22 cellular contexts compared by ENCODE assay signal in the genomic region with DNA sequence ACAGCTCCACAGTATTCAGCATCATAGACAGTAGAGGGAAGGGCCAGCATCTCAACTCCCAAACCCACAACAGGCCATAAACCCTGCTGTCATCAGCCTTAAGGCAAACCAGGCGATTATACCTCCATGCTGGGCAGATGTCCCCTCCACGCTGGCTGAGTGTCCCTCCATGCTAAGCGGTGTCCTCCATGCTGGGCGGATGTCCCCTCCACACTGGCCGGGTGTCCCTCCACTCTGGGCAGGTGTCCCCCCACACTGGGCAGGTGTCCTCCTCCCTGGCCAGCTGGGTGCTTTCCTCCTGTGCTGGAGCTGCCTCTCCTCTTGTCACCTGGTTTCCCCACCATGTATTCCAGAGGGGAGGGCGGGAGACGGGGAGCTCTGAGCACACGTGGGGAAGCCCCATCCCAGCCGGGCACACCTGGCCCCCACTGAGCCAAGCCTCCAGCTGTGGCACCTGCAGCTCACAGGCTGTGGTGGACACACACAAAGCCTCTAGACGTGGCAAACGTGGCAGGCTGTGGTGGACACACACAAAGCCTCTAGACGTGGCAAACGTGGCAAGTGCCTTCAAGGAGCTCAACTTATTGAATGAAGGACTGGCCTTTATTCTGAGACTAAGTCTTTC.
"Had no signal": no experiment of that assay in that cellular context is flagged by ENCODE, and none has a peak within 500 bp of the region (broad histone marks: within the 10 kb centered on the region; RNA-seq: fewer than 3 reads in every experiment).

No MANE protein-coding gene starts in this region.

- H3K4me3 ChIP-seq: K562, SJCRH30 had no signal

- ATAC-seq: K562, SK-N-SH treated with all-trans-retinoic acid at 6 μM for 48 hours had no signal

- H3K36me3 ChIP-seq: SJCRH30 had no signal

- H3K9ac ChIP-seq: KMS-11 had no signal

- FAIRE-seq: K562, RCC 7860 had no signal

- H3K4me1 ChIP-seq: SJCRH30 had no signal

- H3K4me2 ChIP-seq: KMS-11 had no signal

- H3K27ac ChIP-seq: HL-60, KMS-11, SJCRH30 had no signal

- DNase-seq: Kasumi-1, MM.1S, NCI-H1092 treated with DMSO at 0.1 percent for 48 hours, NCI-H1436, NCI-H187, NCI-H2029, NCI-H2081 treated with DMSO at 0.1 percent for 48 hours, NCI-H2171, NCI-H226, NCI-H446, NCI-H510A, NCI-H524 treated with DMSO at 0.1 percent for 48 hours, NCI-H69, NCI-H774, RPMI8226, SHP77 treated with DMSO at 0.1 percent for 48 hours, SJCRH30 had no signal
